9 cellular contexts compared by ENCODE assay signal in the genomic region with DNA sequence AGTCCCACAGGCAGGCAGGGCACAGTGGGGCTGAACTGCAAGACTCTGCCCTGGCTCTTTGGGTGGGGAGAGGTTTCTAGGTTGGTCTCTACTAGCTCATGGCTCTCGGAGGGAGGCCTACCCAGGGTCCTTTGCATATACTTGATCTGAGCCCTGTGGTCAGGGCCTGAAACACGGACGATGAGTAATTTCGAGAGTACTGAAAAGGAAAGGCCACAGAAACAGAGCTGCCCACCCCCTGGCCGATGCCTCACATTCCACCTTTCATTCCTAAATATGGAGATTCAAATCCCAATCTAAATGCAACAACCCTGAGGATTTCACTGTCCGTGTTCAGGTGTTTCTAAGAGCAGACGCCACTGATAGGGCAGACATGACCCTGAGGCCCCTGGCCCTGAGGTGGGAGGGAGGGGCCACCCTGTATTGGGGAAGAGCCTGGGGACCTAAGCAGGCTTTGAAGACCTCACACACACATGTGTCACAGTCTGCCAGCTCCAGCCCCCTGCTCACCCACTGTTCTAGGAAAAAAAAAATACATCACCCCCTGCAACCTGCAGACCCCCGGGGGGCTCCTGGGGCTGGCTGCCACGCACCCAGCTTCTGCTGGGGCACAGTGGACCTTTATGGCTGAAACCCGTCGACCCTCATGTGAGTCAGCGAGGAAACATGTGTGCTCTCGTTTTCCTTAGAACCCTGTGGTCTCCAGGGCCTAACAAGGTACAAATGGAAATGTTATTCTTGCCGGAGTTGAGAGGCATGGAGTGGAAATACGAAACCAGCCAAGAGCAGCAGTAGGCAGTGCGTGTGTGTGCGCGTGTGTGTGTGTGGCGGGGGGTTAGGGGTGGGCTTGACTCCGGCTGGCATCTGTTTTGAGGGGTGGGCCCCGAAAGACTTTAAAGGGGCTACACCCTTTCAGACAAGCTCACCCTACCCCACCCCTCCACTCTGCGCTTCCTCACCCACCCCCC.
A peak's percentile ranks its signal among the peaks of the same experiment; 100 is the strongest.
DNase-seq lines count a peak whose midpoint lies in the region; ATAC-seq and TF ChIP-seq lines count a peak whose summit lies in the region.
"Had no signal": no experiment of that assay in that cellular context is flagged by ENCODE, and none has a peak within 500 bp of the region (broad histone marks: within the 10 kb centered on the region; RNA-seq: fewer than 3 reads in every experiment).

No MANE protein-coding gene starts in this region.

- WGBS in mesenchymal stem cell, result 61% methylated on average over 22 of the region's 22 CpGs

- H3K27ac ChIP-seq in HEK293 (ENCODE audit: extremely low read depth, low read depth, low read length) (no peak overlapping the region), mesenchymal stem cell (ENCODE audit: low read length, poor library complexity, severe bottlenecking) (peak overlapping the region; percentile 90)

- H2BK15ac ChIP-seq in mesenchymal stem cell (ENCODE audit: low read depth, poor library complexity, severe bottlenecking), result no peak overlapping the region

- H2AFZ ChIP-seq in Loucy (ENCODE audit: low read length) (no peak overlapping the region), mesenchymal stem cell (ENCODE audit: low read depth, low read length) (no peak overlapping the region)

- POLR2A ChIA-PET in HEK293 (lab: Yijun Ruan, JAX), result no interaction called here

- H3K9ac ChIP-seq in Loucy (ENCODE audit: low read depth, low read length, poor library complexity, severe bottlenecking) (peak overlapping the region; percentile 63), mesenchymal stem cell (ENCODE audit: low read length) (no peak overlapping the region)

- H3K79me1 ChIP-seq in mesenchymal stem cell (replicated peaks; ENCODE audit: low read length, poor library complexity, severe bottlenecking), result no peaks in the 10 kb centered on the region

- H4K8ac ChIP-seq in mesenchymal stem cell (ENCODE audit: low read length), result peak overlapping the region; percentile 10

- H3K4me2 ChIP-seq in Loucy (ENCODE audit: low read depth, low read length, poor library complexity, severe bottlenecking), result peak overlapping the region; percentile 64
- H3K4me2 ChIP-seq in mesenchymal stem cell (ENCODE audit: low read length, poor library complexity, severe bottlenecking), result no peak overlapping the region

- DNase-seq in mesenchymal stem cell, result peak; percentile 45
- DNase-seq in HCEC 1CT, result no peak
- no peak for DNase-seq in activated CD8-positive, alpha-beta memory T cell treated with anti-CD3 and anti-CD28 coated beads, Interleukin-2, amount 50 U/mL, for 4 hours
- no peak for DNase-seq in dermis blood vessel endothelial cell
- no peak for DNase-seq in hippocampal formation (lab: John Stamatoyannopoulos, UW)
- DNase-seq: NCI-H1048 had no signal

- no peak overlapping the region for H3K18ac ChIP-seq in mesenchymal stem cell (ENCODE audit: low read depth in 1 of 2, low read length in 2 of 2)

- TF ChIP-seq CTCF in HEK293 (tag by site-specific recombination; IDR thresholded peaks at IDR 0.05) (no peak), Loucy (conservative IDR thresholded peaks at IDR 0.05; ENCODE audit: low read length) (no peak)

- H3K9me2 ChIP-seq in Loucy (replicated peaks; ENCODE audit: low read depth, low read length), result no peaks in the 10 kb centered on the region

- H3K4ac ChIP-seq in mesenchymal stem cell (ENCODE audit: low read depth in 1 of 2, low read length in 2 of 2), result no peak overlapping the region

- no peak overlapping the region for H2AK5ac ChIP-seq in mesenchymal stem cell (ENCODE audit: low read length, severe bottlenecking)

- ATAC-seq in GM18511 (IDR thresholded peaks at IDR 0.05; ENCODE audit: unreplicated experiment), result peak; percentile 61

- H3K27me3 ChIP-seq in Loucy (ENCODE audit: insufficient read depth, low read length, poor library complexity, severe bottlenecking) (no peaks in the 10 kb centered on the region), mesenchymal stem cell (ENCODE audit: control insufficient read depth in 1 of 2, insufficient read depth in 1 of 2, low read length in 2 of 2) (peaks cover 0 to 12% of the 10 kb centered on the region in 2 experiments)

- no peaks in the 10 kb centered on the region; the same call in 1 of the 2 replicates for H3K79me2 ChIP-seq in Loucy (ENCODE audit: insufficient read depth, low read length)

- H4K20me1 ChIP-seq in Loucy (ENCODE audit: insufficient read depth, low read length, poor library complexity, severe bottlenecking), result no peaks in the 10 kb centered on the region

- peaks cover 11% of the 10 kb centered on the region; the same call in 1 of the 2 replicates for H3F3A ChIP-seq in Loucy (ENCODE audit: low read depth)

- peak overlapping the region; percentile 66 for H2BK5ac ChIP-seq in mesenchymal stem cell (ENCODE audit: low read depth, low read length, poor library complexity, severe bottlenecking)

- CTCF ChIA-PET in HEK293 (lab: Yijun Ruan, JAX), result interaction anchor here (0.7 kb wide), 1 partner anchor 56 kb away, joined by 3 read pairs; no protein-coding TSS in a partner anchor

- no peak overlapping the region for H4K91ac ChIP-seq in mesenchymal stem cell (ENCODE audit: low read length)

- H2BK120ac ChIP-seq in mesenchymal stem cell (ENCODE audit: low read depth, low read length), result no peak overlapping the region

- no peak overlapping the region for H2BK12ac ChIP-seq in mesenchymal stem cell (ENCODE audit: low read length in 2 of 2)

- H3K36me3 ChIP-seq in HEK293 (ENCODE audit: control insufficient read depth in 2 of 2, insufficient read depth in 1 of 2, low read length in 2 of 2) (no peaks in the 10 kb centered on the region), Loucy (ENCODE audit: insufficient read depth, low read length) (no peaks in the 10 kb centered on the region), mesenchymal stem cell (ENCODE audit: control insufficient read depth in 1 of 2, insufficient read depth in 2 of 2, low read depth in 1 of 2, low read length in 2 of 2) (no peaks in the 10 kb centered on the region)

- H3K23ac ChIP-seq in mesenchymal stem cell (ENCODE audit: low read length in 2 of 2), result no peak overlapping the region

- H3K4me3 ChIP-seq in HEK293 (ENCODE audit: low read depth, low read length) (no peak overlapping the region), Loucy (ENCODE audit: low read length, poor library complexity, severe bottlenecking) (no peak overlapping the region), mesenchymal stem cell (ENCODE audit: insufficient read depth in 1 of 2, low read depth in 1 of 2, low read length in 2 of 2) (no peak overlapping the region)

- no peaks in the 10 kb centered on the region for H3K9me3 ChIP-seq in HEK293 (ENCODE audit: control insufficient read depth, insufficient read depth, low read depth, low read length)
- H3K9me3 ChIP-seq in Loucy (ENCODE audit: insufficient read depth, low read depth, low read length), result peaks cover 3% of the 10 kb centered on the region; the same call in 1 of the 2 replicates
- no peaks in the 10 kb centered on the region for H3K9me3 ChIP-seq in mesenchymal stem cell (ENCODE audit: control insufficient read depth, low read length)

- no peak overlapping the region for H3K14ac ChIP-seq in mesenchymal stem cell (ENCODE audit: low read length in 2 of 2)

- no peaks in the 10 kb centered on the region for H3K4me1 ChIP-seq in HEK293 (ENCODE audit: control insufficient read depth, insufficient read depth, low read length)
- H3K4me1 ChIP-seq in Loucy (ENCODE audit: insufficient read depth, low read length, poor library complexity, severe bottlenecking), result peaks cover 54% of the 10 kb centered on the region
- peaks cover 15% of the 10 kb centered on the region for H3K4me1 ChIP-seq in mesenchymal stem cell (ENCODE audit: control insufficient read depth, insufficient read depth, low read depth, low read length)

TF ChIP-seq in HEK293, 187 proteins besides CTCF, POLR2A, EP300 and RAD21:
- no peak for TF ChIP-seq ZNF354C (tag by site-specific recombination; IDR thresholded peaks at IDR 0.05; ENCODE audit: borderline replicate concordance, low read depth)
- peak; percentile 53; the same call in 1 of the 2 replicates for TF ChIP-seq ZNF692 (tag by site-specific recombination; IDR thresholded peaks at IDR 0.05)
- TF ChIP-seq, protein P1, sequence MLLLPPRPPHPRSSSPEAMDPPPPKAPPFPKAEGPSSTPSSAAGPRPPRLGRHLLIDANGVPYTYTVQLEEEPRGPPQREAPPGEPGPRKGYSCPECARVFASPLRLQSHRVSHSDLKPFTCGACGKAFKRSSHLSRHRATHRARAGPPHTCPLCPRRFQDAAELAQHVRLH (tag by site-specific recombination; IDR thresholded peaks at IDR 0.05), result no peak
- TF ChIP-seq ZNF121 (tag by site-specific recombination; IDR thresholded peaks at IDR 0.05), result no peak
- peak; percentile 31; the same call in 1 of the 2 replicates for TF ChIP-seq ZIC2 (tag by site-specific recombination; IDR thresholded peaks at IDR 0.05)
- no peak for TF ChIP-seq KLF17 (tag by site-specific recombination; IDR thresholded peaks at IDR 0.05)
- no peak for TF ChIP-seq ZNF214 (tag by site-specific recombination; IDR thresholded peaks at IDR 0.05; ENCODE audit: borderline replicate concordance)
- TF ChIP-seq ZNF23 (tag by site-specific recombination; IDR thresholded peaks at IDR 0.05; ENCODE audit: borderline replicate concordance), result no peak
- no peak for TF ChIP-seq ZNF555 (tag by site-specific recombination; conservative IDR thresholded peaks at IDR 0.05)
- TF ChIP-seq ZBTB17 (tag by site-specific recombination; IDR thresholded peaks at IDR 0.05), result no peak
